Comparison of ENCODE assay signal across 32 cellular contexts in the genomic region with DNA sequence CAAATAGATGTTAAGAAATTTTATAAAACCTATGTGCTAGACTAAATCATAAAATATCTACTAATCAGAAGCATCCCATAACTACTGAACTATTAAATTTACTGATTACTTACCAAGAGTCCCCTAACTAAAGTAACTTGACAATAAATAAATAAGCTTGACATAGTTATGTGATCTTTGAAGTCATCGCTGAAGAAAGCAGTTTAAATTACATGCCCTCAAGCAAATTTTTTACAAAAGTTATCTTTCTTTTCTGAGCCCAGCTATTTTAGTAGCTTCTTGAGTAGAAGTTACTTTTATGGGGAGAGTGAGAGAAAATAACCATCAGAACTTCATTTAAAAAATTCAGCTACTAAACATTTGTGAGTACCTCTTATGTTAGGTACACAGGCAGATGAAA.
"Had no signal": no experiment of that assay in that cellular context is flagged by ENCODE, and none has a peak within 500 bp of the region (broad histone marks: within the 10 kb centered on the region; RNA-seq: fewer than 3 reads in every experiment).

No MANE protein-coding gene starts in this region.

- H3K9me3 ChIP-seq: ascending aorta, breast epithelium, colonic mucosa, gastrocnemius medialis, heart left ventricle had no signal

- DNase-seq: activated CD4-positive, alpha-beta memory T cell treated with anti-CD3 and anti-CD28 coated beads, Interleukin-2, amount 10 ng/mL, durations not matched to agents 7 days and 5 days; activated CD4-positive, alpha-beta T cell treated with anti-CD3 and anti-CD28 coated beads for 1 hour; activated CD4-positive, alpha-beta T cell treated with anti-CD3 and anti-CD28 coated beads for 4 hours; activated CD4-positive, alpha-beta T cell treated with anti-CD3 and anti-CD28 coated beads, Interleukin-2, amount 10 ng/mL, durations not matched to agents 7 days and 5 days; activated CD4-positive, alpha-beta T cell treated with anti-CD3 and anti-CD28 coated beads, Interleukin-2, amount 50 U/mL, for 4 hours; activated CD4-positive, CD25-positive, alpha-beta regulatory T cell; activated CD8-positive, alpha-beta memory T cell treated with anti-CD3 and anti-CD28 coated beads, Interleukin-2, amount 50 U/mL, for 48 hours; activated gamma-delta T cell; activated naive CD4-positive, alpha-beta T cell; activated naive CD4-positive, alpha-beta T cell treated with anti-CD3 and anti-CD28 coated beads, Interleukin-2, amount 10 ng/mL, durations not matched to agents 7 days and 5 days; activated naive CD8-positive, alpha-beta T cell treated with anti-CD3 and anti-CD28 coated beads, Interleukin-2, amount 10 ng/mL, durations not matched to agents 7 days and 5 days; activated T-cell treated with anti-CD3 and anti-CD28 coated beads for 4 hours; activated T-cell treated with anti-CD3 and anti-CD28 coated beads, Interleukin-2, amount 50 U/mL, for 24 hours; activated T-cell treated with anti-CD3 and anti-CD28 coated beads, Interleukin-2, amount 50 U/mL, for 72 hours; central memory CD4-positive, alpha-beta T cell; cerebellar nuclear complex; colonic mucosa; effector memory CD4-positive, alpha-beta T cell; endodermal cell; foreskin fibroblast; gastrocnemius medialis; glutamatergic neuron; heart left ventricle; T-helper 17 cell; T1000 had no signal

- H3K36me3 Mint-ChIP-seq: activated naive CD4-positive, alpha-beta T cell treated with anti-CD3 and anti-CD28 coated beads, Interleukin-2, amount 10 ng/mL, durations not matched to agents 7 days and 5 days; activated naive CD4-positive, alpha-beta T cell treated with anti-CD3 and anti-CD28 coated beads, Interleukin-2, amount 50 U/mL, for 72 hours; activated naive CD8-positive, alpha-beta T cell treated with anti-CD3 and anti-CD28 coated beads, Interleukin-2, amount 10 ng/mL, durations not matched to agents 7 days and 5 days; brain had no signal

- H3K4me3 Mint-ChIP-seq: activated CD4-positive, alpha-beta memory T cell treated with anti-CD3 and anti-CD28 coated beads, Interleukin-2, amount 10 ng/mL, durations not matched to agents 7 days and 5 days; activated CD4-positive, alpha-beta T cell treated with anti-CD3 and anti-CD28 coated beads, Interleukin-2, amount 10 ng/mL, durations not matched to agents 7 days and 5 days; activated naive CD4-positive, alpha-beta T cell treated with anti-CD3 and anti-CD28 coated beads, Interleukin-2, amount 10 ng/mL, durations not matched to agents 7 days and 5 days; activated naive CD8-positive, alpha-beta T cell treated with anti-CD3 and anti-CD28 coated beads, Interleukin-2, amount 10 ng/mL, durations not matched to agents 7 days and 5 days; activated T-cell treated with anti-CD3 and anti-CD28 coated beads, Interleukin-2, amount 50 U/mL, for 24 hours; activated T-cell treated with anti-CD3 and anti-CD28 coated beads, Interleukin-2, amount 50 U/mL, for 72 hours; brain; endodermal cell; T-helper 17 cell; T-helper 2 cell treated with Interferon-gamma antibody and Interleukin-4, amounts not matched to agents 5 μg/mL and 100 μg/mL, for 36 hours had no signal

- H3K4me1 Mint-ChIP-seq: activated CD4-positive, alpha-beta memory T cell treated with anti-CD3 and anti-CD28 coated beads, Interleukin-2, amount 10 ng/mL, durations not matched to agents 7 days and 5 days; activated CD4-positive, alpha-beta T cell treated with anti-CD3 and anti-CD28 coated beads, Interleukin-2, amount 10 ng/mL, durations not matched to agents 7 days and 5 days; activated naive CD4-positive, alpha-beta T cell treated with anti-CD3 and anti-CD28 coated beads, Interleukin-2, amount 10 ng/mL, durations not matched to agents 7 days and 5 days; activated naive CD8-positive, alpha-beta T cell treated with anti-CD3 and anti-CD28 coated beads, Interleukin-2, amount 10 ng/mL, durations not matched to agents 7 days and 5 days; brain; T-helper 17 cell had no signal

- H3K27ac ChIP-seq: ascending aorta, breast epithelium, cardiac muscle cell, colonic mucosa, gastrocnemius medialis, heart left ventricle had no signal

- H3K36me3 ChIP-seq: ascending aorta, breast epithelium, cardiac muscle cell, colonic mucosa, gastrocnemius medialis, heart left ventricle had no signal

- H3K27ac Mint-ChIP-seq: activated CD4-positive, alpha-beta memory T cell treated with anti-CD3 and anti-CD28 coated beads, Interleukin-2, amount 10 ng/mL, durations not matched to agents 7 days and 5 days; activated CD4-positive, alpha-beta T cell treated with anti-CD3 and anti-CD28 coated beads, Interleukin-2, amount 10 ng/mL, durations not matched to agents 7 days and 5 days; activated naive CD4-positive, alpha-beta T cell treated with anti-CD3 and anti-CD28 coated beads, Interleukin-2, amount 10 ng/mL, durations not matched to agents 7 days and 5 days; activated naive CD4-positive, alpha-beta T cell treated with anti-CD3 and anti-CD28 coated beads, Interleukin-2, amount 50 U/mL, for 72 hours; activated naive CD8-positive, alpha-beta T cell treated with anti-CD3 and anti-CD28 coated beads, Interleukin-2, amount 10 ng/mL, durations not matched to agents 7 days and 5 days; activated T-cell treated with anti-CD3 and anti-CD28 coated beads, Interleukin-2, amount 50 U/mL, for 24 hours; activated T-cell treated with anti-CD3 and anti-CD28 coated beads, Interleukin-2, amount 50 U/mL, for 72 hours; brain; endodermal cell; T-helper 17 cell; T-helper 2 cell treated with Interferon-gamma antibody and Interleukin-4, amounts not matched to agents 5 μg/mL and 100 μg/mL, for 36 hours had no signal

- H3K27me3 ChIP-seq: ascending aorta, cardiac muscle cell, colonic mucosa, gastrocnemius medialis had no signal

- H3K4me3 ChIP-seq: ascending aorta, breast epithelium, cardiac muscle cell, colonic mucosa, gastrocnemius medialis, heart left ventricle had no signal

- H3K4me1 ChIP-seq: ascending aorta, breast epithelium, colonic mucosa, gastrocnemius medialis, heart left ventricle had no signal

- H3K9me3 Mint-ChIP-seq: activated CD4-positive, alpha-beta T cell treated with anti-CD3 and anti-CD28 coated beads, Interleukin-2, amount 10 ng/mL, durations not matched to agents 7 days and 5 days; activated T-cell treated with anti-CD3 and anti-CD28 coated beads, Interleukin-2, amount 50 U/mL, for 24 hours; endodermal cell; T-helper 2 cell treated with Interferon-gamma antibody and Interleukin-4, amounts not matched to agents 5 μg/mL and 100 μg/mL, for 36 hours had no signal

- ATAC-seq: activated naive CD4-positive, alpha-beta T cell treated with anti-CD3 and anti-CD28 coated beads, Interleukin-2, amount 50 U/mL, for 72 hours; activated T-cell treated with anti-CD3 and anti-CD28 coated beads, Interleukin-2, amount 50 U/mL, for 72 hours; esophagus mucosa; gastrocnemius medialis; heart left ventricle; T-helper 17 cell had no signal
